Comparison of ENCODE assay signal across 8 cellular contexts in the genomic region with DNA sequence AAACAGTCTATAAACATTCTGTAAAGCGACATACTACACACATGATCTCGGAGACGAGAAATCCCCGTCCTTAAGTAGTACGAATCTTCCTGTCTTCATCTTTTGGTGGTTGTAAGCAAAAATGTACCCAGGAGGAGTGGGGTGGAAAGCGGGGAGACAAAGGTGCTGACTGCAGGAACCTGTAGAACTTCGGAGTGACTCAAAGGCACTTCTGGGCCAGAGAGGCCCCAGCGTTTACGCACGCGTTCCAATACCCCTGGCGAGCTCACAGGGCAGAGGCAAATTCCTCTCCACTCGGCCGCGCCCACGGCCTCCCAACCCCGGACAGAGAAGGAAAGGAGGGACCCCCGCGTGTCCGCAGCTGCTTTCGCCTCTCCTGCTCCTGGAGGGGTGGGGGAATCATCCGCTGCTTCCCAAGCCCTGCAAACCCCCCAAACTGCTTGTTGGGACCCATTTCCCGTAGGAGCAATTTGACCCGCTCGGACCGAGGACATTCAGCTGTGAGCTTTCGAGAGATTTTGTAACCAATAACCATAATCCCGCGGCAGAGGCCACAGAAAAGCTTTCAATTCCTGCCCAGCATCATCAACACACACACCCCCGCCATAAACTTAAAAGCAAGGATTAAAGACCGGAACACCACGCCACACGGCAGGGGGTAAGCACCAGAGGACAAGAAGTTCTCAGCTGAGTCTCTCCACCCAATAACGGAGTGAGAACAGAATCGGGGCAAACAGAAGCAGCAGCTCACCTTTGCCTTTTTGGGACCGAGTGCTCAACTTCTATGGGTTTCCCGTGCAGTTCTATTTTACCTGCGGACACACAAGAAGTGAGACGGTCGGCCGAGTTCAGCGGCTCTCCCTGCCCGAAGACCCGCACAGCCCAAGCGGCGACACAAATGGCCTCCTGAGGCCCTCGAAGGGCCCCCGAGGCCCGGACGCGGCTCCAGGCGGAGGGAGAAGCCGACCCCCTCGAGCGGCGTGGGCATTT. TPM values are rescaled to one million over a fixed set of nuclear protein-coding genes. Genes with fewer than 3 reads are reported as not detected.
DNase-seq lines count a peak whose midpoint lies in the region; ATAC-seq and TF ChIP-seq lines count a peak whose summit lies in the region.

No MANE protein-coding gene starts in this region.

- peak overlapping the region; percentile 97 for H2BK5ac ChIP-seq in IMR-90 (ENCODE audit: low read depth, low read length, poor library complexity, severe bottlenecking)

- H3K23ac ChIP-seq in IMR-90 (ENCODE audit: low read depth, low read length), result peak overlapping the region; percentile 87

- no peaks in the 10 kb centered on the region for H3K9me3 ChIP-seq in IMR-90 (ENCODE audit: control insufficient read depth, insufficient read depth, low read length)

- H3K4me2 ChIP-seq in IMR-90 (ENCODE audit: low read depth, low read length), result peak overlapping the region; percentile 92

- intact Hi-C loops in IMR-90 (cut with micrococcal nuclease), result no loop called here

- TF ChIP-seq CTCF in IMR-90 (conservative IDR thresholded peaks at IDR 0.05; ENCODE audit: low read depth, low read length), result no peak

- peaks cover 26% of the 10 kb centered on the region for H3K4me1 Mint-ChIP-seq in stimulated activated effector memory CD8-positive, alpha-beta T cell treated with anti-CD3 and anti-CD28 coated beads, Interleukin-12 subunit alpha, Interleukin-12 subunit beta, amount 100 ng/mL, for 72 hours

- H2AFZ ChIP-seq in IMR-90 (replicated peaks; ENCODE audit: low read length, poor library complexity), result peak overlapping the region; percentile 76

- H3K14ac ChIP-seq in IMR-90 (replicated peaks; ENCODE audit: low read depth, low read length), result peak overlapping the region; percentile 97

- peaks cover 13% of the 10 kb centered on the region for H3K4me1 ChIP-seq in IMR-90 (ENCODE audit: control insufficient read depth, insufficient read depth, low read length)

- peaks cover 37% of the 10 kb centered on the region for H4K20me1 ChIP-seq in IMR-90 (ENCODE audit: insufficient read depth, low read length)

- H2BK20ac ChIP-seq in IMR-90 (ENCODE audit: low read depth, low read length), result no peak overlapping the region

- dilution Hi-C loops in IMR-90 (cut with HindIII; ENCODE audit: low sequenced_read_pairs, unreplicated experiment), result no loop called here

- POLR2A ChIA-PET in IMR-90 (lab: Charles Lee; ENCODE audit: unreplicated experiment), result interaction anchor here (0.6 kb wide), 1 partner anchor 112 kb away, joined by 4 read pairs; no protein-coding TSS in a partner anchor

- no peak for TF ChIP-seq RAD21 in IMR-90 (IDR thresholded peaks at IDR 0.05; ENCODE audit: low read length)

- no peaks in the 10 kb centered on the region for H3K9me3 Mint-ChIP-seq in stimulated activated effector memory CD8-positive, alpha-beta T cell treated with anti-CD3 and anti-CD28 coated beads, Interleukin-12 subunit alpha, Interleukin-12 subunit beta, amount 100 ng/mL, for 72 hours

- TF ChIP-seq POLR2A in IMR-90 (IDR thresholded peaks at IDR 0.05; ENCODE audit: low read depth, low read length), result no peak

- H2AK5ac ChIP-seq in IMR-90 (ENCODE audit: low read depth, low read length), result peak overlapping the region; percentile 51

- H3K79me1 ChIP-seq in IMR-90 (ENCODE audit: low read depth in 1 of 2, low read length in 2 of 2), result peaks cover 0 to 27% of the 10 kb centered on the region in 2 experiments; a peak in 2 of 4 replicates

- peak; percentile 6 for ATAC-seq in IMR-90 (ENCODE audit: low read depth)
- ATAC-seq in stimulated activated effector memory CD8-positive, alpha-beta T cell treated with anti-CD3 and anti-CD28 coated beads, Interleukin-12 subunit alpha, Interleukin-12 subunit beta, amount 100 ng/mL, for 72 hours, result peak; percentile 29
- ATAC-seq in HG03159 (IDR thresholded peaks at IDR 0.05; ENCODE audit: unreplicated experiment), result no peak

- H3K4me3 Mint-ChIP-seq in stimulated activated effector memory CD8-positive, alpha-beta T cell treated with anti-CD3 and anti-CD28 coated beads, Interleukin-12 subunit alpha, Interleukin-12 subunit beta, amount 100 ng/mL, for 72 hours, result peak overlapping the region; percentile 79

- H3K27me3 ChIP-seq in IMR-90 (ENCODE audit: control insufficient read depth, insufficient read depth, low read length), result no peaks in the 10 kb centered on the region

- peak overlapping the region; percentile 86 for H3K56ac ChIP-seq in IMR-90 (ENCODE audit: extremely low read depth, insufficient read depth, low read length)

- no peak overlapping the region for H3K27ac Mint-ChIP-seq in stimulated activated effector memory CD8-positive, alpha-beta T cell treated with anti-CD3 and anti-CD28 coated beads, Interleukin-12 subunit alpha, Interleukin-12 subunit beta, amount 100 ng/mL, for 72 hours

- in situ Hi-C loops in IMR-90 (cut with MboI; ENCODE audit: low sequenced_read_pairs), result no loop called here

- peak overlapping the region; percentile 57 for H3K4me3 ChIP-seq in IMR-90 (ENCODE audit: insufficient read depth, low read depth, low read length)

- peak overlapping the region; percentile 85 for H4K91ac ChIP-seq in IMR-90 (ENCODE audit: insufficient read depth, low read depth, low read length)

- H4K5ac ChIP-seq in IMR-90 (ENCODE audit: low read depth, low read length), result peak overlapping the region; percentile 67

- peak overlapping the region; percentile 97 for H2AK9ac ChIP-seq in IMR-90 (replicated peaks; ENCODE audit: low read depth, low read length, poor library complexity)

- CTCF ChIA-PET in IMR-90 (lab: Yijun Ruan, JAX), result interaction anchor here (0.6 to 0.8 kb wide), 3 partner anchors 35 to 195 kb away, joined by 3 to 4 read pairs (median 3); no protein-coding TSS in a partner anchor

- H3K18ac ChIP-seq in IMR-90 (ENCODE audit: low read depth, low read length), result peak overlapping the region; percentile 58

- peak overlapping the region; percentile 33 to 68; a peak in 3 of 4 replicates for H4K8ac ChIP-seq in IMR-90 (ENCODE audit: low read depth in 2 of 2, low read length in 2 of 2)

- peak overlapping the region; percentile 87 for H3K4ac ChIP-seq in IMR-90 (ENCODE audit: low read depth, low read length)

- peaks cover 5% of the 10 kb centered on the region for H3K9me1 ChIP-seq in IMR-90 (ENCODE audit: insufficient read depth, low read length)

- peak overlapping the region; percentile 86 for H3K27ac ChIP-seq in IMR-90 (ENCODE audit: insufficient read depth, low read length)

- peak overlapping the region; percentile 23 for H2BK120ac ChIP-seq in IMR-90 (ENCODE audit: low read depth, low read length)

- no TSS peak for BruUV-seq in IMR-90 (replicated peaks; lab: Mats Ljungman, UMichigan)

- WGBS in IMR-90 (ENCODE audit: extremely low coverage in 2 of 2, insufficient read length in 1 of 2), 2 experiments, result 0% methylated on average over 24 of the region's 56 CpGs; no CpG with 5 or more reads in 1 of the 2 experiments

- DNase-seq in NCI-H1092 treated with DMSO at 0.1 percent for 48 hours (lab: John Stamatoyannopoulos, UW), result peak; percentile 20
- DNase-seq in NCI-H1092 (lab: John Stamatoyannopoulos, UW), result no peak
- DNase-seq in IMR-90, result peak; percentile 68
- peak; percentile 4 for DNase-seq in activated CD4-positive, alpha-beta T cell treated with anti-CD3 and anti-CD28 coated beads, Interleukin-2, amount 50 U/mL, for 1 hour
- DNase-seq in germinal center (ENCODE audit: low spot score), result peak; percentile 49
- peak in 1 of 2 donors; percentile 53 for DNase-seq in stimulated activated effector memory CD8-positive, alpha-beta T cell treated with anti-CD3 and anti-CD28 coated beads, Interleukin-12 subunit alpha, Interleukin-12 subunit beta, amount 100 ng/mL, for 72 hours (ENCODE audit: low spot score in 2 of 2)
- DNase-seq in NCI-H2029 (lab: John Stamatoyannopoulos, UW), result no peak

- H3K9ac ChIP-seq in IMR-90 (ENCODE audit: low read depth, low read length), result peak overlapping the region; percentile 96

- H3K36me3 ChIP-seq in IMR-90 (ENCODE audit: control insufficient read depth, insufficient read depth, low read length), result no peaks in the 10 kb centered on the region

- H3K36me3 Mint-ChIP-seq in stimulated activated effector memory CD8-positive, alpha-beta T cell treated with anti-CD3 and anti-CD28 coated beads, Interleukin-12 subunit alpha, Interleukin-12 subunit beta, amount 100 ng/mL, for 72 hours, result peaks cover 10% of the 10 kb centered on the region

- H2BK15ac ChIP-seq in IMR-90 (ENCODE audit: low read depth, low read length), result 0 out of 3 replicates have a peak overlapping the region, but pooled peaks have one; percentile 31

TF ChIP-seq in IMR-90, 13 proteins besides CTCF, POLR2A, EP300 and RAD21:
- TF ChIP-seq MAFK (IDR thresholded peaks at IDR 0.05; ENCODE audit: low read depth, low read length) (no peak), MAZ (IDR thresholded peaks at IDR 0.05; ENCODE audit: borderline replicate concordance, low read depth, low read length) (0 out of 2 replicates have a peak, but pooled peaks have one; percentile 13), BHLHE40 (IDR thresholded peaks at IDR 0.05; ENCODE audit: low read depth, low read length) (0 out of 2 replicates have a peak, but pooled peaks have one; percentile 21), MXI1 (IDR thresholded peaks at IDR 0.05; ENCODE audit: borderline replicate concordance, low read depth, low read length) (peak; percentile 61; the same call in 1 of the 2 replicates)
- TF ChIP-seq, protein P1, sequence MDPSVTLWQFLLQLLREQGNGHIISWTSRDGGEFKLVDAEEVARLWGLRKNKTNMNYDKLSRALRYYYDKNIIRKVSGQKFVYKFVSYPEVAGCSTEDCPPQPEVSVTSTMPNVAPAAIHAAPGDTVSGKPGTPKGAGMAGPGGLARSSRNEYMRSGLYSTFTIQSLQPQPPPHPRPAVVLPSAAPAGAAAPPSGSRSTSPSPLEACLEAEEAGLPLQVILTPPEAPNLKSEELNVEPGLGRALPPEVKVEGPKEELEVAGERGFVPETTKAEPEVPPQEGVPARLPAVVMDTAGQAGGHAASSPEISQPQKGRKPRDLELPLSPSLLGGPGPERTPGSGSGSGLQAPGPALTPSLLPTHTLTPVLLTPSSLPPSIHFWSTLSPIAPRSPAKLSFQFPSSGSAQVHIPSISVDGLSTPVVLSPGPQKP (IDR thresholded peaks at IDR 0.05; ENCODE audit: borderline replicate concordance, low read depth, low read length), result no peak

RNA-seq across cellular contexts. Expression of gene IGF2BP3, which starts 2.3 kb away (rescaled TPM):
- total RNA-seq in IMR-90 (2012; rRNA removed), result 59.3 and 94.2 TPM in 2 replicates
- polyA plus RNA-seq in IMR-90 (2012; rRNA removed), result 47.6 and 50.9 TPM in 2 replicates
- polyA plus RNA-seq in IMR-90 (2012; cell fraction: cytosol; rRNA removed), result 13.2 and 16.4 TPM in 2 replicates
- polyA plus RNA-seq in IMR-90 (2012; cell fraction: nucleus; rRNA removed; ENCODE audit: low replicate concordance), result 34.2 and 98.3 TPM in 2 replicates

Comparison
In these comparisons a context has a peak if more than half of its experiments do, and no peak if none do; other contexts are left out.
1. DNase-seq: peak in NCI-H1092 treated with DMSO at 0.1 percent for 48 hours (single experiment), IMR-90 (single experiment), activated CD4-positive, alpha-beta T cell treated with anti-CD3 and anti-CD28 coated beads, Interleukin-2, amount 50 U/mL, for 1 hour (single experiment) and germinal center (single experiment); none in NCI-H1092 (single experiment) and NCI-H2029 (single experiment).